14 cellular contexts compared by ENCODE assay signal in the genomic region with DNA sequence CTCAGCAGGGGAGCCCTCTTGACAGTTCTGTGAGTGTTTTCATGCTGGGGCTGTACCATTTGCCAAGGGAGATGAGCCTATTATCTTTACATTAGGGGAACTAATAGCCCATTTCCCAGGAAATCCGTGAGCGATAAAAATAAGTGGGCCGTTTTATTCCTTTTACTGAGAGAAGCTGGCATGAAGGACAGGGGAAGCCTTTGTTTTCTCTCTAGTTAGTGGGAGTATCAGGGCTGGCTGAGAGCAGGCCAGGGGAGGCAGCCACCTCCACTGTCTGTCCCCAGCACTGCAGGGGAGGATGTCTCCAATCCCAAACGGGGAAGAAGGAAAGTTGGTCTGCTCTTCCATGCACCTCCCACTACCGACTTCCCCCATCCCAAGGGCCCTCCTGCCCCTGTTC. TPM values are rescaled to one million over a fixed set of nuclear protein-coding genes. Genes with fewer than 3 reads are reported as not detected.
"Had no signal": no experiment of that assay in that cellular context is flagged by ENCODE, and none has a peak within 500 bp of the region (broad histone marks: within the 10 kb centered on the region; RNA-seq: fewer than 3 reads in every experiment).

No MANE protein-coding gene starts in this region.

- H3K36me3 ChIP-seq: brain microvascular endothelial cell, left ventricle myocardium inferior, neutrophil had no signal

- H3K27ac ChIP-seq: brain microvascular endothelial cell, left ventricle myocardium inferior, neutrophil had no signal

- H3K4me3 ChIP-seq: left ventricle myocardium inferior, mucosa of descending colon had no signal

- H3K9me3 ChIP-seq: left ventricle myocardium inferior, mucosa of descending colon, neutrophil had no signal

- H3K4me1 ChIP-seq: left ventricle myocardium inferior had no signal

- DNase-seq: activated CD4-positive, CD25-positive, alpha-beta regulatory T cell treated with anti-CD3 and anti-CD28 coated beads, Interleukin-2, amount 50 U/mL, for 72 hours; anterior cingulate cortex; brain microvascular endothelial cell; cortex of kidney; effector CD8-positive, alpha-beta T cell; foreskin fibroblast; glutamatergic neuron; hypothalamus; kidney; left ventricle myocardium inferior; mucosa of descending colon; naive thymus-derived CD4-positive, alpha-beta T cell had no signal

- H3K27me3 ChIP-seq: brain microvascular endothelial cell had no signal

RNA-seq across cellular contexts. Expression of a gene that starts 2.5 kb away (rescaled TPM):
- polyA plus RNA-seq: endothelial cell of umbilical vein; naive thymus-derived CD4-positive, alpha-beta T cell had no signal

RNA-seq across cellular contexts. Expression of a gene that starts 35.5 kb away (rescaled TPM):
- polyA plus RNA-seq: naive thymus-derived CD4-positive, alpha-beta T cell had no signal

RNA-seq across cellular contexts. Expression of a gene that starts 44.3 kb away (rescaled TPM):
- polyA plus RNA-seq: endothelial cell of umbilical vein; naive thymus-derived CD4-positive, alpha-beta T cell had no signal
